In the genomic region with DNA sequence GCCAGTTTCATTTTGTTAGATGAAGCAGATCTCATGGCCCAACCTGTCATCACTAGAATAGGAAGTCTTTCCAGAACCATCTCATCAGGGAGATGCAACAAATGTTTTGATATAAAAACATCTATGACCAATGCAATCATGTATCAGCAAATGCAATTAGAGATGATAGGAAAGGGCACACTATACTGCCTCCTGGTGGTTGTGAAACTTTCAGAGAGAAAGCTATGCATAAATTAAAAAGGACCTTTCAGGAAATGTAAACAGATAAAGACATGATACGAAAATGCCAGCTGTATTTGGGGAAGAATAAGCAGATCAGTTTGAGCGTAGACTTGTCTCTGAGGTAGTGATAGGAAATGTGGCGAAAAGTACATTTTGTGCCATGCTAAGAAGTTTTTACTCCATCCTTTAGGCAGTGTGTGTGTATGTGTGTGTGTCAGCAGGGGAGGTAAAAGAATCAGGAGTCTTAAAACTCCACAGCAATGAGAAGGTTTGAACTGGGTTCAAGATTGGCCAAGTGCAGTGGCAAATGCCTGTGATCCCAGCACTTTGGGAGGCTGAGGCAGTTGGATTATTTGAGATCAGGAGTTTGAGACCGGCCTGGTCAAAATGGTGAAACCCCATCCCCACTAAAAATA, we compare ENCODE assay signal across 8 cellular contexts.
DNase-seq lines count a peak whose midpoint lies in the region; ATAC-seq and TF ChIP-seq lines count a peak whose summit lies in the region.

No MANE protein-coding gene starts in this region.

- H3K4me3 ChIP-seq in PC-9 (no peak overlapping the region), hepatocyte (no peak overlapping the region), uterus (no peak overlapping the region)

- TF ChIP-seq CTCF in PC-9 (conservative IDR thresholded peaks at IDR 0.05) (peak; percentile 56), hepatocyte (IDR thresholded peaks at IDR 0.05; ENCODE audit: poor library complexity) (peak; percentile 53), uterus (IDR thresholded peaks at IDR 0.05) (no peak)

- no peak overlapping the region for H2AFZ ChIP-seq in PC-9
- no peak overlapping the region for H2AFZ ChIP-seq in hepatocyte

- H3K27ac ChIP-seq in PC-9: no peak overlapping the region
- no peak overlapping the region for H3K27ac ChIP-seq in hepatocyte
- H3K27ac ChIP-seq in uterus: no peak overlapping the region

- no peak for TF ChIP-seq POLR2A in uterus (IDR thresholded peaks at IDR 0.05)

- peak; percentile 66 for ATAC-seq in HG02798 (IDR thresholded peaks at IDR 0.05; ENCODE audit: poor library complexity, unreplicated experiment)

- H3K9me3 ChIP-seq in PC-9 (ENCODE audit: insufficient read depth, low read depth): no peaks in the 10 kb centered on the region
- H3K9me3 ChIP-seq in hepatocyte (ENCODE audit: low read depth): no peaks in the 10 kb centered on the region
- H3K9me3 ChIP-seq in uterus: no peaks in the 10 kb centered on the region

- intact Hi-C loops in PC-9 (cut with micrococcal nuclease; ENCODE audit: unreplicated experiment): no loop called here
- intact Hi-C loops in uterus (cut with DNase I; ENCODE audit: low total_unique reads): no loop called here
- intact Hi-C loops in posterior vena cava (cut with DNase I): no loop called here

- BruUV-seq in PC-9 (replicated peaks; lab: Mats Ljungman, UMichigan): no TSS peak

- H3K27me3 ChIP-seq in PC-9 (ENCODE audit: insufficient read depth, low read depth) (no peaks in the 10 kb centered on the region), hepatocyte (no peaks in the 10 kb centered on the region), uterus (no peaks in the 10 kb centered on the region)

- H3K79me2 ChIP-seq in PC-9 (ENCODE audit: low read depth) (no peaks in the 10 kb centered on the region), hepatocyte (no peaks in the 10 kb centered on the region)

- 66% methylated on average over 4 of the region's 4 CpGs for WGBS in hepatocyte (ENCODE audit: low lambda C conversion rate, missing lambda C conversion rate)

- CTCF ChIA-PET in PC-9 (lab: Charles Lee): interaction anchor here (0.9 kb wide), 1 partner anchor 372 kb away, joined by 3 read pairs; no protein-coding TSS in a partner anchor

- H3K36me3 ChIP-seq in PC-9 (ENCODE audit: low read depth) (no peaks in the 10 kb centered on the region), hepatocyte (replicated peaks; ENCODE audit: insufficient read depth, low read depth) (no peaks in the 10 kb centered on the region), uterus (peaks cover 0 to 4% of the 10 kb centered on the region in 2 donors)

- H3K4me1 ChIP-seq in PC-9 (replicated peaks; ENCODE audit: insufficient read depth) (no peaks in the 10 kb centered on the region), hepatocyte (ENCODE audit: insufficient read depth) (no peaks in the 10 kb centered on the region), uterus (no peaks in the 10 kb centered on the region)

- POLR2A ChIA-PET in PC-9 (lab: Charles Lee; ENCODE audit: unreplicated experiment): interaction anchor here (0.7 kb wide), 1 partner anchor 783 kb away, joined by 31 read pairs; no protein-coding TSS in a partner anchor

- DNase-seq in DMS 273 (lab: John Stamatoyannopoulos, UW; ENCODE audit: unreplicated experiment): peak; percentile 51
- DNase-seq in DMS 273 treated with DMSO at 0.1 percent for 48 hours (lab: John Stamatoyannopoulos, UW): no peak
- no peak for DNase-seq in PC-9
- peak; percentile 38 for DNase-seq in hepatocyte (ENCODE audit: low spot score)
- DNase-seq in uterus: no peak
- DNase-seq in GF-D8 (lab: John Stamatoyannopoulos, UW): no peak
- no peak for DNase-seq in posterior vena cava (ENCODE audit: low spot score)

- H4K20me1 ChIP-seq in PC-9 (ENCODE audit: insufficient read depth) (no peaks in the 10 kb centered on the region), hepatocyte (ENCODE audit: insufficient read depth, poor library complexity, severe bottlenecking) (no peaks in the 10 kb centered on the region)

- H3F3A ChIP-seq in PC-9 (ENCODE audit: insufficient read depth, low read depth): no peaks in the 10 kb centered on the region

- no peaks in the 10 kb centered on the region for H3K9me2 ChIP-seq in PC-9 (ENCODE audit: insufficient read depth)
- H3K9me2 ChIP-seq in hepatocyte (replicated peaks; ENCODE audit: insufficient read depth): no peaks in the 10 kb centered on the region

- H3K4me2 ChIP-seq in PC-9: no peak overlapping the region
- H3K4me2 ChIP-seq in hepatocyte: no peak overlapping the region

Comparison
In these comparisons a context has a peak if more than half of its experiments do, and no peak if none do; other contexts are left out.
1. DNase-seq: peak in DMS 273 (single experiment) and hepatocyte (single experiment); none in DMS 273 treated with DMSO at 0.1 percent for 48 hours (single experiment), PC-9 (0 of 2), uterus (0 of 2), GF-D8 (single experiment) and posterior vena cava (single experiment).
2. CTCF ChIP-seq: peak in PC-9 (single experiment) and hepatocyte (single experiment); none in uterus (0 of 4).